8 cellular contexts compared by ENCODE assay signal in genomic region chr9:79233542-79233941, GRCh38.
DNase-seq lines count a peak whose midpoint lies in the region; ATAC-seq and TF ChIP-seq lines count a peak whose summit lies in the region.

No MANE protein-coding gene starts in this region.

- DNase-seq in AG20443 (ENCODE audit: low spot score) (peak; percentile 37), GM19240 (ENCODE audit: insufficient read length, low spot score) (peak; percentile 14), fibroblast of lung (ENCODE audit: low read depth in 2 of 2) (peak in 1 of 2 donors; percentile 53), sciatic nerve (ENCODE audit: low spot score) (no peak), NCI-H1436 treated with DMSO at 0.1 percent for 48 hours (lab: John Stamatoyannopoulos, UW) (no peak), C1 segment of cervical spinal cord (lab: John Stamatoyannopoulos, UW) (no peak)
- no peak for DNase-seq in effector memory CD4-positive, alpha-beta T cell

- TF ChIP-seq CTCF in Loucy (conservative IDR thresholded peaks at IDR 0.05; ENCODE audit: low read length), result peak; percentile 77
- TF ChIP-seq CTCF in fibroblast of lung (conservative IDR thresholded peaks at IDR 0.05 in 1 of 2, IDR thresholded peaks at IDR 0.05 in 1 of 2; ENCODE audit: low read depth in 1 of 2, low read length in 2 of 2), result peak; percentile 46 to 61

- H3K4me2 ChIP-seq in Loucy (ENCODE audit: low read depth, low read length, poor library complexity, severe bottlenecking), result no peak overlapping the region
- H3K4me2 ChIP-seq in fibroblast of lung (ENCODE audit: extremely low read depth, insufficient read depth, low read length), result no peak overlapping the region

- H3K4me3 ChIP-seq in Loucy (ENCODE audit: low read length, poor library complexity, severe bottlenecking) (no peak overlapping the region), fibroblast of lung (replicated peaks in 1 of 4; ENCODE audit: control extremely low read depth in 1 of 4, insufficient read depth in 1 of 4, low read depth in 3 of 4, low read length in 4 of 4) (no peak overlapping the region)
- no peak overlapping the region for H3K4me3 ChIP-seq in effector memory CD4-positive, alpha-beta T cell (ENCODE audit: insufficient read depth, low read depth, low read length, poor library complexity, severe bottlenecking)

- H3K27me3 ChIP-seq in Loucy (ENCODE audit: insufficient read depth, low read length, poor library complexity, severe bottlenecking) (no peaks in the 10 kb centered on the region), fibroblast of lung (ENCODE audit: control insufficient read depth, insufficient read depth, low read length) (no peaks in the 10 kb centered on the region)
- H3K27me3 ChIP-seq in effector memory CD4-positive, alpha-beta T cell (replicated peaks; ENCODE audit: control insufficient read depth, insufficient read depth, low read length, poor library complexity, severe bottlenecking), result no peaks in the 10 kb centered on the region

- no peaks in the 10 kb centered on the region for H3F3A ChIP-seq in Loucy (ENCODE audit: low read depth)

- H3K36me3 ChIP-seq in Loucy (ENCODE audit: insufficient read depth, low read length), result no peaks in the 10 kb centered on the region; the same call in 1 of the 2 replicates
- H3K36me3 ChIP-seq in fibroblast of lung (ENCODE audit: control insufficient read depth, insufficient read depth, low read length), result no peaks in the 10 kb centered on the region
- no peaks in the 10 kb centered on the region for H3K36me3 ChIP-seq in effector memory CD4-positive, alpha-beta T cell (ENCODE audit: control insufficient read depth, insufficient read depth, low read length)

- H4K20me1 ChIP-seq in Loucy (ENCODE audit: insufficient read depth, low read length, poor library complexity, severe bottlenecking) (no peaks in the 10 kb centered on the region), fibroblast of lung (ENCODE audit: control insufficient read depth, extremely low read depth, insufficient read depth, low read length) (no peaks in the 10 kb centered on the region)

- H2AFZ ChIP-seq in Loucy (ENCODE audit: low read length) (no peak overlapping the region; the same call in 1 of the 2 replicates), fibroblast of lung (ENCODE audit: low read length) (no peak overlapping the region)

- intact Hi-C loops in sciatic nerve (cut with DNase I), result no loop called here

- no peak for ATAC-seq in sciatic nerve

- no peak overlapping the region for H3K9ac ChIP-seq in Loucy (ENCODE audit: low read depth, low read length, poor library complexity, severe bottlenecking)
- no peak overlapping the region for H3K9ac ChIP-seq in fibroblast of lung (ENCODE audit: insufficient read depth, low read length)

- no peak overlapping the region for H3K27ac ChIP-seq in fibroblast of lung (ENCODE audit: insufficient read depth, low read length)
- H3K27ac ChIP-seq in effector memory CD4-positive, alpha-beta T cell (ENCODE audit: insufficient read depth, low read length, poor library complexity, severe bottlenecking), result no peak overlapping the region

- H3K9me2 ChIP-seq in Loucy (replicated peaks; ENCODE audit: low read depth, low read length), result no peaks in the 10 kb centered on the region

- H3K4me1 ChIP-seq in Loucy (ENCODE audit: insufficient read depth, low read length, poor library complexity, severe bottlenecking), result no peaks in the 10 kb centered on the region
- no peaks in the 10 kb centered on the region for H3K4me1 ChIP-seq in fibroblast of lung (ENCODE audit: control insufficient read depth, extremely low read depth, insufficient read depth, low read length)
- H3K4me1 ChIP-seq in effector memory CD4-positive, alpha-beta T cell (ENCODE audit: control insufficient read depth, insufficient read depth, low read length, poor library complexity, severe bottlenecking), result no peaks in the 10 kb centered on the region

- H3K79me2 ChIP-seq in Loucy (ENCODE audit: insufficient read depth, low read length), result no peaks in the 10 kb centered on the region
- H3K79me2 ChIP-seq in fibroblast of lung (ENCODE audit: control insufficient read depth, insufficient read depth, low read length), result no peaks in the 10 kb centered on the region

- peaks cover 9% of the 10 kb centered on the region; the same call in 1 of the 2 replicates for H3K9me3 ChIP-seq in Loucy (ENCODE audit: insufficient read depth, low read depth, low read length)
- H3K9me3 ChIP-seq in fibroblast of lung (ENCODE audit: control insufficient read depth, insufficient read depth, low read depth, low read length), result no peaks in the 10 kb centered on the region
- no peaks in the 10 kb centered on the region for H3K9me3 ChIP-seq in effector memory CD4-positive, alpha-beta T cell (ENCODE audit: control insufficient read depth, low read length)

Comparison
In these comparisons a context has a peak if more than half of its experiments do, and no peak if none do; other contexts are left out.
1. DNase-seq: peak in AG20443 (single experiment) and GM19240 (single experiment); none in effector memory CD4-positive, alpha-beta T cell (0 of 3), sciatic nerve (single experiment), NCI-H1436 treated with DMSO at 0.1 percent for 48 hours (single experiment) and C1 segment of cervical spinal cord (0 of 14).